ENCODE assay signal across 8 cellular contexts in genomic region chr12:50167026-50167742, GRCh38. TPM values are rescaled to one million over a fixed set of nuclear protein-coding genes. Genes with fewer than 3 reads are reported as not detected.
DNase-seq lines count a peak whose midpoint lies in the region; ATAC-seq and TF ChIP-seq lines count a peak whose summit lies in the region.

TSS of gene CERS5 (minus strand) at chr12:50167369. CDS start at chr12:50167297, 72 bp downstream.

- peaks cover 6% of the 10 kb centered on the region for H3K9me3 ChIP-seq in RWPE2 (ENCODE audit: severe bottlenecking)

- DNase-seq in EH (ENCODE audit: low read depth) (peak; percentile 99), H4 (ENCODE audit: low spot score) (peak; percentile 95), LoVo (ENCODE audit: low spot score) (peak; percentile 100), RWPE2 (ENCODE audit: low spot score) (peak; percentile 98), fibroblast of mammary gland (ENCODE audit: low read depth) (peak; percentile 97), natural killer cell (peak; percentile 93)
- peak; percentile 99 for DNase-seq in activated T-helper 2 cell treated with anti-CD3 and anti-CD28 coated beads, Interferon-gamma antibody, Interleukin-2, Interleukin-4, amounts not matched to agents 10 μg/mL and 5 μg/mL and 100 μg/mL, durations not matched to agents 14 hours and 24 hours and 36 hours (ENCODE audit: low spot score)
- DNase-seq in stimulated activated naive CD4-positive, alpha-beta T cell treated with Interleukin-2 at 50 U/mL for 16 hours (lab: John Stamatoyannopoulos, UW): peak; percentile 98

- H3K27ac Mint-ChIP-seq in activated T-helper 2 cell treated with anti-CD3 and anti-CD28 coated beads, Interferon-gamma antibody, Interleukin-2, Interleukin-4, amounts not matched to agents 10 μg/mL and 5 μg/mL and 100 μg/mL, durations not matched to agents 14 hours and 24 hours and 36 hours: peak within 1 kb of the TSS; percentile 94
- H3K27ac Mint-ChIP-seq in natural killer cell: peak within 1 kb of the TSS; percentile 82 to 91

- peak within 1 kb of the TSS; percentile 52 for H3K27ac ChIP-seq in RWPE2 (ENCODE audit: poor library complexity, severe bottlenecking)

- peak within 1 kb of the TSS; percentile 62 for H3K4me3 ChIP-seq in RWPE2 (ENCODE audit: severe bottlenecking)
- peak within 1 kb of the TSS; percentile 71 for H3K4me3 ChIP-seq in fibroblast of mammary gland (ENCODE audit: control insufficient read depth, low read depth, low read length)

- ATAC-seq in RWPE2 (ENCODE audit: low read depth) (peak; percentile 96), natural killer cell (peak; percentile 96 to 100 (median 96))

- no peaks in the 10 kb centered on the region for H3K4me1 ChIP-seq in RWPE2 (ENCODE audit: insufficient read depth, poor library complexity, severe bottlenecking)

- peak within 1 kb of the TSS; percentile 95 for H3K4me3 Mint-ChIP-seq in activated T-helper 2 cell treated with anti-CD3 and anti-CD28 coated beads, Interferon-gamma antibody, Interleukin-2, Interleukin-4, amounts not matched to agents 10 μg/mL and 5 μg/mL and 100 μg/mL, durations not matched to agents 14 hours and 24 hours and 36 hours (ENCODE audit: low read depth)
- H3K4me3 Mint-ChIP-seq in natural killer cell: peak within 1 kb of the TSS; percentile 93

- no peaks in the 10 kb centered on the region for H3K27me3 Mint-ChIP-seq in activated T-helper 2 cell treated with anti-CD3 and anti-CD28 coated beads, Interferon-gamma antibody, Interleukin-2, Interleukin-4, amounts not matched to agents 10 μg/mL and 5 μg/mL and 100 μg/mL, durations not matched to agents 14 hours and 24 hours and 36 hours (ENCODE audit: low read depth)
- H3K27me3 Mint-ChIP-seq in natural killer cell (ENCODE audit: low read depth in 2 of 2): no peaks in the 10 kb centered on the region

- no peaks in the 10 kb centered on the region for H3K9me3 Mint-ChIP-seq in activated T-helper 2 cell treated with anti-CD3 and anti-CD28 coated beads, Interferon-gamma antibody, Interleukin-2, Interleukin-4, amounts not matched to agents 10 μg/mL and 5 μg/mL and 100 μg/mL, durations not matched to agents 14 hours and 24 hours and 36 hours
- no peaks in the 10 kb centered on the region for H3K9me3 Mint-ChIP-seq in natural killer cell

- no peaks in the 10 kb centered on the region for H3K27me3 ChIP-seq in RWPE2 (ENCODE audit: insufficient read depth, poor library complexity, severe bottlenecking)

- peaks cover 31% of the 10 kb centered on the region for H3K4me1 Mint-ChIP-seq in activated T-helper 2 cell treated with anti-CD3 and anti-CD28 coated beads, Interferon-gamma antibody, Interleukin-2, Interleukin-4, amounts not matched to agents 10 μg/mL and 5 μg/mL and 100 μg/mL, durations not matched to agents 14 hours and 24 hours and 36 hours (ENCODE audit: low read depth)
- H3K4me1 Mint-ChIP-seq in natural killer cell: peaks cover 9 to 33% of the 10 kb centered on the region in 2 donors

- H3K36me3 ChIP-seq in RWPE2 (ENCODE audit: low read depth): peaks cover 3% of the 10 kb centered on the region; the same call in 1 of the 2 replicates

- intact Hi-C loops in activated T-helper 2 cell treated with anti-CD3 and anti-CD28 coated beads, Interferon-gamma antibody, Interleukin-2, Interleukin-4, amounts not matched to agents 10 μg/mL and 5 μg/mL and 100 μg/mL, durations not matched to agents 14 hours and 24 hours and 36 hours (cut with micrococcal nuclease): loop anchor here (1.0 to 2.0 kb wide), 6 partner anchors 9 to 78 kb away; partner anchors contain the start of gene COX14
- intact Hi-C loops in natural killer cell (cut with micrococcal nuclease): loop anchor here (1.0 kb wide), 2 partner anchors 55 to 79 kb away; partner anchors contain the start of gene COX14

- TF ChIP-seq CTCF in RWPE2 (IDR thresholded peaks at IDR 0.05; ENCODE audit: poor library complexity, severe bottlenecking) (no peak), fibroblast of mammary gland (conservative IDR thresholded peaks at IDR 0.05; ENCODE audit: control insufficient read depth, insufficient read depth, low read depth, low read length) (no peak), natural killer cell (IDR thresholded peaks at IDR 0.05) (no peak)

- peaks cover 19% of the 10 kb centered on the region for H3K36me3 Mint-ChIP-seq in activated T-helper 2 cell treated with anti-CD3 and anti-CD28 coated beads, Interferon-gamma antibody, Interleukin-2, Interleukin-4, amounts not matched to agents 10 μg/mL and 5 μg/mL and 100 μg/mL, durations not matched to agents 14 hours and 24 hours and 36 hours (ENCODE audit: low read depth)
- H3K36me3 Mint-ChIP-seq in natural killer cell: no peaks in the 10 kb centered on the region

RNA-seq across cellular contexts. Expression of gene CERS5, which starts in this region (rescaled TPM):
- 11.7 and 15.8 TPM in 2 replicates for total RNA-seq in H4 (2014; rRNA removed; shearing (Covaris generic))
- 114 and 115 TPM in 2 replicates for total RNA-seq in activated T-helper 2 cell treated with anti-CD3 and anti-CD28 coated beads, Interferon-gamma antibody, Interleukin-2, Interleukin-4, amounts not matched to agents 10 μg/mL and 5 μg/mL and 100 μg/mL, durations not matched to agents 14 hours and 24 hours and 36 hours
- total RNA-seq in natural killer cell: 10 to 100 TPM; 69.9 to 81.2 (median 75.8) TPM

Comparison
In these comparisons a context has a peak if more than half of its experiments do, and no peak if none do; other contexts are left out.
1. Peak in every context shown above with its lines: DNase-seq, ATAC-seq, H3K4me3 ChIP-seq and H3K27ac ChIP-seq.